1 cellular context compared by ENCODE assay signal in the genomic region with DNA sequence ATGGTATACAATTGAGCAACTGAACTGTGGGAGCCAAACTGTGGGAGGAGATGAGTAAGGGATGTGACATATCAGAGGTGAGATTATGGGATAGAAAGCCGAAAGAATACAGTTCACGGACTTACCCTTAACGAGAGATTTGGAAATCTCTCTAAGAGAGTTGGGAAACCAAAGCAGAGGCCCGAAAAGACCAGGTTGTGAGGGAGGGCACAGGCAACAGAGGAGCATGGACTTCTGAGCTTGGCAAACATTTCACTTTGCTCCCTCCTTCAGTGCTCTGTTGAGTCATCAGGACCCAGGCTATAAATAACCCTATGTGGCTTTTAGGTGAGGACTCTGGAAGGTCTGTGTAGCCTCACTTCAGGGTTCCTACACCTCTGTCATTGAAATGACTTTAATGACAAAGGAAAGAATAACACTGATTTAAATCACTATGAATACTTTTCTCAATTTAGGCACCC.
TF ChIP-seq lines count a peak whose summit lies in the region.

No MANE protein-coding gene starts in this region.

TF ChIP-seq in HepG2, 621 proteins besides CTCF, POLR2A, EP300 and RAD21 (continued from another document and continues in another):
- TF ChIP-seq, protein P1, sequence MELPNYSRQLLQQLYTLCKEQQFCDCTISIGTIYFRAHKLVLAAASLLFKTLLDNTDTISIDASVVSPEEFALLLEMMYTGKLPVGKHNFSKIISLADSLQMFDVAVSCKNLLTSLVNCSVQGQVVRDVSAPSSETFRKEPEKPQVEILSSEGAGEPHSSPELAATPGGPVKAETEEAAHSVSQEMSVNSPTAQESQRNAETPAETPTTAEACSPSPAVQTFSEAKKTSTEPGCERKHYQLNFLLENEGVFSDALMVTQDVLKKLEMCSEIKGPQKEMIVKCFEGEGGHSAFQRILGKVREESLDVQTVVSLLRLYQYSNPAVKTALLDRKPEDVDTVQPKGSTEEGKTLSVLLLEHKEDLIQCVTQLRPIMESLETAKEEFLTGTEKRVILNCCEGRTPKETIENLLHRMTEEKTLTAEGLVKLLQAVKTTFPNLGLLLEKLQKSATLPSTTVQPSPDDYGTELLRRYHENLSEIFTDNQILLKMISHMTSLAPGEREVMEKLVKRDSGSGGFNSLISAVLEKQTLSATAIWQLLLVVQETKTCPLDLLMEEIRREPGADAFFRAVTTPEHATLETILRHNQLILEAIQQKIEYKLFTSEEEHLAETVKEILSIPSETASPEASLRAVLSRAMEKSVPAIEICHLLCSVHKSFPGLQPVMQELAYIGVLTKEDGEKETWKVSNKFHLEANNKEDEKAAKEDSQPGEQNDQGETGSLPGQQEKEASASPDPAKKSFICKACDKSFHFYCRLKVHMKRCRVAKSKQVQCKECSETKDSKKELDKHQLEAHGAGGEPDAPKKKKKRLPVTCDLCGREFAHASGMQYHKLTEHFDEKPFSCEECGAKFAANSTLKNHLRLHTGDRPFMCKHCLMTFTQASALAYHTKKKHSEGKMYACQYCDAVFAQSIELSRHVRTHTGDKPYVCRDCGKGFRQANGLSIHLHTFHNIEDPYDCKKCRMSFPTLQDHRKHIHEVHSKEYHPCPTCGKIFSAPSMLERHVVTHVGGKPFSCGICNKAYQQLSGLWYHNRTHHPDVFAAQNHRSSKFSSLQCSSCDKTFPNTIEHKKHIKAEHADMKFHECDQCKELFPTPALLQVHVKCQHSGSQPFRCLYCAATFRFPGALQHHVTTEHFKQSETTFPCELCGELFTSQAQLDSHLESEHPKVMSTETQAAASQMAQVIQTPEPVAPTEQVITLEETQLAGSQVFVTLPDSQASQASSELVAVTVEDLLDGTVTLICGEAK (IDR thresholded peaks at IDR 0.05) = no peak
- TF ChIP-seq, protein P1 (CRISPR knock-in tag; IDR thresholded peaks at IDR 0.05) = no peak
- TF ChIP-seq MEF2D (CRISPR knock-in tag; IDR thresholded peaks at IDR 0.05) = peak; percentile 98
- TF ChIP-seq ZNF773 (CRISPR knock-in tag; IDR thresholded peaks at IDR 0.05; ENCODE audit: borderline replicate concordance) = no peak
- TF ChIP-seq, protein P2, sequence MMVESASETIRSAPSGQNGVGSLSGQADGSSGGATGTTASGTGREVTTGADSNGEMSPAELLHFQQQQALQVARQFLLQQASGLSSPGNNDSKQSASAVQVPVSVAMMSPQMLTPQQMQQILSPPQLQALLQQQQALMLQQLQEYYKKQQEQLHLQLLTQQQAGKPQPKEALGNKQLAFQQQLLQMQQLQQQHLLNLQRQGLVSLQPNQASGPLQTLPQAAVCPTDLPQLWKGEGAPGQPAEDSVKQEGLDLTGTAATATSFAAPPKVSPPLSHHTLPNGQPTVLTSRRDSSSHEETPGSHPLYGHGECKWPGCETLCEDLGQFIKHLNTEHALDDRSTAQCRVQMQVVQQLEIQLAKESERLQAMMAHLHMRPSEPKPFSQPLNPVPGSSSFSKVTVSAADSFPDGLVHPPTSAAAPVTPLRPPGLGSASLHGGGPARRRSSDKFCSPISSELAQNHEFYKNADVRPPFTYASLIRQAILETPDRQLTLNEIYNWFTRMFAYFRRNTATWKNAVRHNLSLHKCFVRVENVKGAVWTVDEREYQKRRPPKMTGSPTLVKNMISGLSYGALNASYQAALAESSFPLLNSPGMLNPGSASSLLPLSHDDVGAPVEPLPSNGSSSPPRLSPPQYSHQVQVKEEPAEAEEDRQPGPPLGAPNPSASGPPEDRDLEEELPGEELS (CRISPR knock-in tag; IDR thresholded peaks at IDR 0.05) = 0 out of 2 replicates have a peak, but pooled peaks have one; percentile 12
- no peak for TF ChIP-seq NR2F1 (CRISPR knock-in tag; IDR thresholded peaks at IDR 0.05)
- peak; percentile 25; the same call in 1 of the 2 replicates for TF ChIP-seq RXRB (CRISPR knock-in tag; IDR thresholded peaks at IDR 0.05; ENCODE audit: borderline replicate concordance)
- peak; percentile 26; the same call in 1 of the 2 replicates for TF ChIP-seq HNF4G (IDR thresholded peaks at IDR 0.05; ENCODE audit: borderline replicate concordance, low read depth, low read length)
- no peak for TF ChIP-seq HNF4G (CRISPR knock-in tag; IDR thresholded peaks at IDR 0.05; ENCODE audit: borderline replicate concordance, low read depth)
- TF ChIP-seq ZNF124 (CRISPR knock-in tag; IDR thresholded peaks at IDR 0.05) = 0 out of 2 replicates have a peak, but pooled peaks have one; percentile 32
- peak; percentile 90 for TF ChIP-seq FOSL2 (CRISPR knock-in tag; IDR thresholded peaks at IDR 0.05)
- TF ChIP-seq ZNF20 (CRISPR knock-in tag; IDR thresholded peaks at IDR 0.05) = no peak
- TF ChIP-seq, protein P3, sequence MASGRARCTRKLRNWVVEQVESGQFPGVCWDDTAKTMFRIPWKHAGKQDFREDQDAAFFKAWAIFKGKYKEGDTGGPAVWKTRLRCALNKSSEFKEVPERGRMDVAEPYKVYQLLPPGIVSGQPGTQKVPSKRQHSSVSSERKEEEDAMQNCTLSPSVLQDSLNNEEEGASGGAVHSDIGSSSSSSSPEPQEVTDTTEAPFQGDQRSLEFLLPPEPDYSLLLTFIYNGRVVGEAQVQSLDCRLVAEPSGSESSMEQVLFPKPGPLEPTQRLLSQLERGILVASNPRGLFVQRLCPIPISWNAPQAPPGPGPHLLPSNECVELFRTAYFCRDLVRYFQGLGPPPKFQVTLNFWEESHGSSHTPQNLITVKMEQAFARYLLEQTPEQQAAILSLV (CRISPR knock-in tag; IDR thresholded peaks at IDR 0.05; ENCODE audit: borderline replicate concordance) = no peak
- TF ChIP-seq, protein P4, sequence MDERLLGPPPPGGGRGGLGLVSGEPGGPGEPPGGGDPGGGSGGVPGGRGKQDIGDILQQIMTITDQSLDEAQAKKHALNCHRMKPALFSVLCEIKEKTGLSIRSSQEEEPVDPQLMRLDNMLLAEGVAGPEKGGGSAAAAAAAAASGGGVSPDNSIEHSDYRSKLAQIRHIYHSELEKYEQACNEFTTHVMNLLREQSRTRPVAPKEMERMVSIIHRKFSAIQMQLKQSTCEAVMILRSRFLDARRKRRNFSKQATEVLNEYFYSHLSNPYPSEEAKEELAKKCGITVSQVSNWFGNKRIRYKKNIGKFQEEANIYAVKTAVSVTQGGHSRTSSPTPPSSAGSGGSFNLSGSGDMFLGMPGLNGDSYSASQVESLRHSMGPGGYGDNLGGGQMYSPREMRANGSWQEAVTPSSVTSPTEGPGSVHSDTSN (CRISPR knock-in tag; IDR thresholded peaks at IDR 0.05) = no peak
- TF ChIP-seq ZMYM3 (CRISPR knock-in tag; IDR thresholded peaks at IDR 0.05) = peak; percentile 39; the same call in 1 of the 2 replicates
- TF ChIP-seq CBX1 (IDR thresholded peaks at IDR 0.05; ENCODE audit: low read depth) = no peak
- TF ChIP-seq ZNF326 (CRISPR knock-in tag; IDR thresholded peaks at IDR 0.05; ENCODE audit: borderline replicate concordance) = no peak
- TF ChIP-seq, protein P5, sequence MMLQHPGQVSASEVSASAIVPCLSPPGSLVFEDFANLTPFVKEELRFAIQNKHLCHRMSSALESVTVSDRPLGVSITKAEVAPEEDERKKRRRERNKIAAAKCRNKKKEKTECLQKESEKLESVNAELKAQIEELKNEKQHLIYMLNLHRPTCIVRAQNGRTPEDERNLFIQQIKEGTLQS (CRISPR knock-in tag; IDR thresholded peaks at IDR 0.05) = peak; percentile 67; the same call in 1 of the 2 replicates
- TF ChIP-seq CEBPG (CRISPR knock-in tag; IDR thresholded peaks at IDR 0.05) = peak; percentile 71
- TF ChIP-seq GATAD2A (CRISPR knock-in tag; IDR thresholded peaks at IDR 0.05) = peak; percentile 53; the same call in 1 of the 2 replicates
- peak; percentile 43; the same call in 1 of the 2 replicates for TF ChIP-seq FOSL1 (CRISPR knock-in tag; IDR thresholded peaks at IDR 0.05; ENCODE audit: borderline replicate concordance)
- TF ChIP-seq, protein P6, sequence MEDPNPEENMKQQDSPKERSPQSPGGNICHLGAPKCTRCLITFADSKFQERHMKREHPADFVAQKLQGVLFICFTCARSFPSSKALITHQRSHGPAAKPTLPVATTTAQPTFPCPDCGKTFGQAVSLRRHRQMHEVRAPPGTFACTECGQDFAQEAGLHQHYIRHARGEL (CRISPR knock-in tag; IDR thresholded peaks at IDR 0.05) = no peak
- TF ChIP-seq, protein P7, sequence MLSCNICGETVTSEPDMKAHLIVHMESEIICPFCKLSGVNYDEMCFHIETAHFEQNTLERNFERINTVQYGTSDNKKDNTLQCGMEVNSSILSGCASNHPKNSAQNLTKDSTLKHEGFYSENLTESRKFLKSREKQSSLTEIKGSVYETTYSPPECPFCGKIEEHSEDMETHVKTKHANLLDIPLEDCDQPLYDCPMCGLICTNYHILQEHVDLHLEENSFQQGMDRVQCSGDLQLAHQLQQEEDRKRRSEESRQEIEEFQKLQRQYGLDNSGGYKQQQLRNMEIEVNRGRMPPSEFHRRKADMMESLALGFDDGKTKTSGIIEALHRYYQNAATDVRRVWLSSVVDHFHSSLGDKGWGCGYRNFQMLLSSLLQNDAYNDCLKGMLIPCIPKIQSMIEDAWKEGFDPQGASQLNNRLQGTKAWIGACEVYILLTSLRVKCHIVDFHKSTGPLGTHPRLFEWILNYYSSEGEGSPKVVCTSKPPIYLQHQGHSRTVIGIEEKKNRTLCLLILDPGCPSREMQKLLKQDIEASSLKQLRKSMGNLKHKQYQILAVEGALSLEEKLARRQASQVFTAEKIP (CRISPR knock-in tag; IDR thresholded peaks at IDR 0.05; ENCODE audit: borderline replicate concordance) = no peak
- TF ChIP-seq ZNF354B (CRISPR knock-in tag; IDR thresholded peaks at IDR 0.05) = no peak
- TF ChIP-seq TEAD2 (CRISPR knock-in tag; IDR thresholded peaks at IDR 0.05) = no peak
- no peak for TF ChIP-seq ZEB1 (IDR thresholded peaks at IDR 0.05; ENCODE audit: insufficient replicate concordance, low read depth)
- peak; percentile 38; the same call in 1 of the 2 replicates for TF ChIP-seq ZNF644 (CRISPR knock-in tag; IDR thresholded peaks at IDR 0.05; ENCODE audit: low read depth)
- no peak for TF ChIP-seq ZNF550 (CRISPR knock-in tag; IDR thresholded peaks at IDR 0.05; ENCODE audit: borderline replicate concordance)
- TF ChIP-seq YEATS2 (CRISPR knock-in tag; IDR thresholded peaks at IDR 0.05; ENCODE audit: borderline replicate concordance) = no peak
- TF ChIP-seq, protein P8, sequence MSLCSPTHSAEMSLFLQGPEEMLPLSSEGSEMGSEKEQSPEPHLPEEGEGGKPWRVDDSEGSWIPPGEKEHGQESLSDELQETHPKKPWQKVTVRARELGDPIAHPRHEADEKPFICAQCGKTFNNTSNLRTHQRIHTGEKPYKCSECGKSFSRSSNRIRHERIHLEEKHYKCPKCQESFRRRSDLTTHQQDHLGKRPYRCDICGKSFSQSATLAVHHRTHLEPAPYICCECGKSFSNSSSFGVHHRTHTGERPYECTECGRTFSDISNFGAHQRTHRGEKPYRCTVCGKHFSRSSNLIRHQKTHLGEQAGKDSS (CRISPR knock-in tag; IDR thresholded peaks at IDR 0.05; ENCODE audit: borderline replicate concordance, low read depth) = peak; percentile 100
- no peak for TF ChIP-seq HNRNPUL1 (IDR thresholded peaks at IDR 0.05; ENCODE audit: low read depth, low read length)
- peak; percentile 64 for TF ChIP-seq CEBPB (IDR thresholded peaks at IDR 0.05; ENCODE audit: borderline replicate concordance, low read depth, low read length)
- TF ChIP-seq XRCC5 (optimal IDR thresholded peaks at IDR 0.05; ENCODE audit: low read length) = peak; percentile 33
- TF ChIP-seq ZNF761 (CRISPR knock-in tag; conservative IDR thresholded peaks at IDR 0.05) = no peak
- no peak for TF ChIP-seq PHF5A (CRISPR knock-in tag; IDR thresholded peaks at IDR 0.05; ENCODE audit: low read depth, unreplicated experiment)
- no peak for TF ChIP-seq ZNF33A (CRISPR knock-in tag; IDR thresholded peaks at IDR 0.05; ENCODE audit: borderline replicate concordance)
- no peak for TF ChIP-seq TCF7 (IDR thresholded peaks at IDR 0.05; ENCODE audit: low read depth)
- TF ChIP-seq PLRG1 (conservative IDR thresholded peaks at IDR 0.05) = no peak
